ENCODE assay signal across 9 cellular contexts in the genomic region with DNA sequence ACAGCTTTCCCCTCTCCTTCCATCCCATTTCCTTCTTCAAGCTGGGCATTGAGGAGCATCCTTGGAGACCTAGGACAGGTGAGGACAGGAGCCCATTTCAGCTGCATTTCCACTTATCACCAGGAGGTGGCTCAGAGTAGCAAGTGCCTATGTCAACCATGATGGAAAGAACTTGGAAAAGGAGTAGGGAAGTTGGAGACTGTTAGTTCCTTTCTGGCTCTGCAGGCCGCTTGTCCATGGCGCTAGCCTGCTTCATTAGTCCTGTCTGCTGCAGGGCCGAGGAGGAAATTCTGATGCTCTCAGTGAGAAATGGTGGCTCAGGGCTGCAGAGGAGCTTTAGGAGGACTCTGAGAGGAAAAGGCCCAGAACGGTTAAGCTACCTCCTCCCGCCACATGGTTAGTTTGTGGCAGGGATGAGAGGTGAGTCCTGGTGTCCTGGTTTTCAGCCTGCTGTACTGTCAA. TPM values are rescaled to one million over a fixed set of nuclear protein-coding genes. Genes with fewer than 3 reads are reported as not detected.
A peak's percentile ranks its signal among the peaks of the same experiment; 100 is the strongest.
DNase-seq lines count a peak whose midpoint lies in the region; ATAC-seq, FAIRE-seq and TF ChIP-seq lines count a peak whose summit lies in the region.
"Had no signal": no experiment of that assay in that cellular context is flagged by ENCODE, and none has a peak within 500 bp of the region (broad histone marks: within the 10 kb centered on the region; RNA-seq: fewer than 3 reads in every experiment).

No MANE protein-coding gene starts in this region.

- DNase-seq in D721Med (ENCODE audit: insufficient read length, low spot score) (no peak), HuH-7.5 (ENCODE audit: low spot score) (peak; percentile 61), SK-N-SH (peak; percentile 60), K562 (ENCODE audit: extremely low read depth in 1 of 4, low spot score in 3 of 4) (peak; percentile 47 to 67 (median 53)), keratinocyte (ENCODE audit: low read depth, low spot score) (no peak), NCI-H187 (lab: John Stamatoyannopoulos, UW) (no peak)
- peak; percentile 25 to 38 for DNase-seq in stimulated activated CD4-positive, alpha-beta T cell treated with anti-CD3 and anti-CD28 coated beads, Interleukin-4, amount 100 ng/mL, for 48 hours (ENCODE audit: low read depth in 2 of 2)

- H3F3A ChIP-seq in SK-N-SH (replicated peaks; ENCODE audit: insufficient read depth) = no peaks in the 10 kb centered on the region

- H3K9ac ChIP-seq in SK-N-SH (no peak overlapping the region), K562 (ENCODE audit: insufficient read depth in 1 of 2, low read depth in 2 of 2, low read length in 2 of 2) (no peak overlapping the region), keratinocyte (ENCODE audit: control insufficient read depth, extremely low read depth, insufficient read depth, low read length) (no peak overlapping the region)

- dilution Hi-C loops in keratinocyte (cut with MboI; ENCODE audit: extremely low pct_ligation_motif_present, low sequenced_read_pairs) = loop anchor here (25.0 kb wide), 1 partner anchor 90 kb away; no protein-coding TSS in a partner anchor

- H3K9me3 ChIP-seq in SK-N-SH (no peaks in the 10 kb centered on the region), K562 (replicated peaks; ENCODE audit: control insufficient read depth, insufficient read depth, low read depth, low read length) (no peaks in the 10 kb centered on the region), keratinocyte (ENCODE audit: control insufficient read depth, low read depth, low read length) (no peaks in the 10 kb centered on the region)

- no TSS peak for BruUV-seq in K562 (replicated peaks; lab: Mats Ljungman, UMichigan)

- H4K20me1 ChIP-seq in SK-N-SH (ENCODE audit: insufficient read depth) = no peaks in the 10 kb centered on the region
- no peaks in the 10 kb centered on the region; the same call in 1 of the 2 replicates for H4K20me1 ChIP-seq in K562 (replicated peaks; ENCODE audit: control insufficient read depth, insufficient read depth, low read length)
- no peaks in the 10 kb centered on the region for H4K20me1 ChIP-seq in keratinocyte (ENCODE audit: control insufficient read depth, extremely low read depth, insufficient read depth, low read length)

- intact Hi-C loops in K562 (cut with micrococcal nuclease) = loop anchor here (1.0 kb wide), 1 partner anchor 23 kb away; no protein-coding TSS in a partner anchor

- in situ Hi-C loops in K562 (cut with MboI) = no loop called here

- peaks cover 22% of the 10 kb centered on the region for H3K27me3 ChIP-seq in SK-N-SH (ENCODE audit: insufficient read depth)
- peaks cover 6 to 31% of the 10 kb centered on the region in 2 experiments; a peak in 3 of 5 replicates for H3K27me3 ChIP-seq in K562 (ENCODE audit: control insufficient read depth in 2 of 2, insufficient read depth in 2 of 2, low read length in 2 of 2)
- H3K27me3 ChIP-seq in keratinocyte (ENCODE audit: control insufficient read depth, extremely low read depth, insufficient read depth, low read length) = no peaks in the 10 kb centered on the region

- no peaks in the 10 kb centered on the region for H3K79me2 ChIP-seq in SK-N-SH (ENCODE audit: insufficient read depth)
- H3K79me2 ChIP-seq in K562 (ENCODE audit: control insufficient read depth, insufficient read depth, low read length) = no peaks in the 10 kb centered on the region
- H3K79me2 ChIP-seq in keratinocyte (ENCODE audit: control insufficient read depth, insufficient read depth, low read length) = no peaks in the 10 kb centered on the region

- no peaks in the 10 kb centered on the region for H3K9me2 ChIP-seq in SK-N-SH

- ATAC-seq in K562 = peak; percentile 87
- ATAC-seq in GM19328 (IDR thresholded peaks at IDR 0.05; ENCODE audit: unreplicated experiment) = no peak

- WGBS in SK-N-SH (ENCODE audit: low lambda C conversion rate) = 38% methylated on average over 3 of the region's 5 CpGs
- WGBS in K562 (ENCODE audit: insufficient coverage, low coverage, missing lambda C conversion rate) = 9% methylated on average over 5 of the region's 5 CpGs

- H3K4me2 ChIP-seq in SK-N-SH (no peak overlapping the region), K562 (ENCODE audit: insufficient read depth, low read length) (no peak overlapping the region), keratinocyte (ENCODE audit: control insufficient read depth, extremely low read depth, insufficient read depth, low read depth, low read length) (no peak overlapping the region)

- FAIRE-seq in D721Med (lab: Jason Lieb, UNC) (no peak), K562 (lab: Jason Lieb, UNC) (peak; percentile 88), keratinocyte (lab: Jason Lieb, UNC) (peak; percentile 93)

- no peak for TF ChIP-seq EP300 in SK-N-SH (IDR thresholded peaks at IDR 0.05; ENCODE audit: borderline replicate concordance in 1 of 2, low read depth in 1 of 2, low read length in 1 of 2)
- TF ChIP-seq EP300 in K562 (IDR thresholded peaks at IDR 0.05; ENCODE audit: low read length) = no peak

- H3K9me1 ChIP-seq in K562 (ENCODE audit: control insufficient read depth, insufficient read depth, low read length) (no peaks in the 10 kb centered on the region), keratinocyte (ENCODE audit: control insufficient read depth, extremely low read depth, insufficient read depth, low read length) (no peaks in the 10 kb centered on the region)

- H3K27ac ChIP-seq in SK-N-SH (ENCODE audit: low read depth in 2 of 2, low read length in 1 of 2) = no peak overlapping the region
- H3K27ac ChIP-seq in K562 (ENCODE audit: extremely low read depth, low read depth, low read length) = no peak overlapping the region
- no peak overlapping the region for H3K27ac ChIP-seq in keratinocyte (ENCODE audit: control insufficient read depth, insufficient read depth, low read length)
- H3K27ac ChIP-seq: skin epidermis had no signal

- no peaks in the 10 kb centered on the region for H3K36me3 ChIP-seq in SK-N-SH (replicated peaks in 1 of 2; ENCODE audit: control insufficient read depth in 1 of 2, insufficient read depth in 2 of 2, low read length in 1 of 2)
- H3K36me3 ChIP-seq in K562 (ENCODE audit: control insufficient read depth, insufficient read depth, low read length) = no peaks in the 10 kb centered on the region
- no peaks in the 10 kb centered on the region for H3K36me3 ChIP-seq in keratinocyte (ENCODE audit: control insufficient read depth in 2 of 2, extremely low read depth in 1 of 2, insufficient read depth in 2 of 2, low read length in 2 of 2)

- no peak overlapping the region for H2AFZ ChIP-seq in SK-N-SH (ENCODE audit: low read depth)
- H2AFZ ChIP-seq in K562 (ENCODE audit: low read depth, low read length) = no peak overlapping the region
- H2AFZ ChIP-seq in keratinocyte (ENCODE audit: control insufficient read depth, low read length) = no peak overlapping the region

- TF ChIP-seq CTCF in D721Med (IDR thresholded peaks at IDR 0.05; ENCODE audit: insufficient read depth, missing control alignments) (peak; percentile 80), SK-N-SH (IDR thresholded peaks at IDR 0.05) (peak; percentile 81), K562 (IDR thresholded peaks at IDR 0.05 in 2 of 3, conservative IDR thresholded peaks at IDR 0.05 in 1 of 3; ENCODE audit: insufficient read depth in 2 of 3, low read depth in 1 of 3, low read length in 3 of 3) (peak; percentile 63 to 86 (median 81)), keratinocyte (optimal IDR thresholded peaks at IDR 0.05 in 1 of 3, IDR thresholded peaks at IDR 0.05 in 1 of 3, conservative IDR thresholded peaks at IDR 0.05 in 1 of 3; ENCODE audit: extremely low read depth in 1 of 3, insufficient read depth in 2 of 3, low read length in 3 of 3) (peak; percentile 88 to 95 (median 91))

- POLR2A ChIA-PET in SK-N-SH (lab: Yijun Ruan, JAX) = interaction anchor here (0.8 kb wide), 1 partner anchor 8 kb away, joined by 3 read pairs; no protein-coding TSS in a partner anchor
- POLR2A ChIA-PET in K562 (lab: Yijun Ruan, JAX) = interaction anchor here (0.6 to 1.6 kb wide), 5 partner anchors 21 to 1776 kb away, joined by 3 to 6 read pairs (median 3); no protein-coding TSS in a partner anchor

- TF ChIP-seq RAD21 in SK-N-SH (IDR thresholded peaks at IDR 0.05; ENCODE audit: low read length) (peak; percentile 73), K562 (CRISPR knock-in tag; conservative IDR thresholded peaks at IDR 0.05 in 1 of 2, IDR thresholded peaks at IDR 0.05 in 1 of 2) (peak; percentile 49 to 80; a peak in 3 of 4 replicates)

- H3K4me3 ChIP-seq in SK-N-SH (ENCODE audit: low read depth in 2 of 2, low read length in 1 of 2) = no peak overlapping the region
- no peak overlapping the region for H3K4me3 ChIP-seq in K562
- H3K4me3 ChIP-seq in keratinocyte (ENCODE audit: control insufficient read depth in 2 of 3, extremely low read depth in 1 of 3, insufficient read depth in 2 of 3, low read depth in 1 of 3, low read length in 3 of 3) = no peak overlapping the region
- H3K4me3 ChIP-seq: skin epidermis had no signal

- H3K4me1 ChIP-seq in SK-N-SH (ENCODE audit: control insufficient read depth in 1 of 2, insufficient read depth in 2 of 2, low read depth in 1 of 2, low read length in 1 of 2) = no peaks in the 10 kb centered on the region
- no peaks in the 10 kb centered on the region for H3K4me1 ChIP-seq in K562 (replicated peaks in 1 of 2; ENCODE audit: control insufficient read depth in 2 of 2, insufficient read depth in 2 of 2, low read length in 2 of 2)
- no peaks in the 10 kb centered on the region for H3K4me1 ChIP-seq in keratinocyte (ENCODE audit: control insufficient read depth, extremely low read depth, insufficient read depth, low read length)

- TF ChIP-seq POLR2A in K562 (conservative IDR thresholded peaks at IDR 0.05) = no peak

- CTCF ChIA-PET in SK-N-SH (lab: Yijun Ruan, JAX) (interaction anchor here (0.6 to 15.1 kb wide), 39 partner anchors 8 to 393 kb away, joined by 3 to 418 read pairs (median 4); a partner anchor contains a TSS), K562 (lab: Yijun Ruan, JAX; ENCODE audit: low intra/inter-chr PET ratio) (interaction anchor here (0.6 to 3.2 kb wide), 3 partner anchors 23 to 439 kb away, joined by 3 to 36 read pairs (median 7); no protein-coding TSS in a partner anchor)

RNA-seq across cellular contexts. Expression of a gene that starts 7.0 kb away (rescaled TPM):
- 60.1 and 86.2 TPM in 2 replicates for polyA plus RNA-seq in SK-N-SH (2012; rRNA removed)
- 45.2 and 67.1 TPM in 2 replicates for polyA plus RNA-seq in SK-N-SH (2012; cell fraction: cytosol; rRNA removed)
- polyA plus RNA-seq in SK-N-SH (2012; cell fraction: nucleus; rRNA removed) = 81.1 and 82.1 TPM in 2 replicates
- total RNA-seq in K562 (2011; cell fraction: chromatin; rRNA removed; ENCODE audit: low replicate concordance) = 6.8 and 14.8 TPM in 2 replicates
- 10.3 and 17.2 TPM in 2 replicates for total RNA-seq in K562 (2011; cell fraction: nucleolus; rRNA removed)
- total RNA-seq in K562 (2011; cell fraction: nucleoplasm; rRNA removed) = 10.2 and 18.6 TPM in 2 replicates
- 1.2 and 2.4 TPM in 2 replicates for total RNA-seq in K562 (2014; rRNA removed)
- total RNA-seq in K562 (2014; rRNA removed; fragmentation: Illumina TruSeq; extraction: Trizol) = 0.83 and 0.95 TPM in 2 replicates
- 1.7 and 2.4 TPM in 2 replicates for total RNA-seq in K562 (2015; rRNA removed; fragmentation: Illumina TruSeq; extraction: Trizol)
- 3.6 and 5.1 TPM in 2 replicates for total RNA-seq in K562 (2021)
- 2.3 and 7.3 TPM in 2 replicates for polyA plus RNA-seq in K562 (2011; rRNA removed)
- 3.6 and 4.3 TPM in 2 replicates for polyA plus RNA-seq in K562 (2011; cell fraction: cytosol; rRNA removed)
- polyA plus RNA-seq in K562 (2011; cell fraction: nucleus; rRNA removed) = 9.5 and 13.6 TPM in 2 replicates
- 4.8 and 11.7 TPM in 2 replicates for polyA plus RNA-seq in K562 (2012)
- polyA plus RNA-seq in K562 (2014; fragmentation: Illumina TruSeq; extraction: Trizol) = 3.1 and 4.9 TPM in 2 replicates
- under 1 TPM; 0.11 to 0.29 TPM for polyA plus RNA-seq in K562 (2014; fragmentation: Nextera tagmentation; extraction: Ambion mirVana)
- polyA plus RNA-seq in K562 (2014; rRNA removed) = 2.1 and 2.3 TPM in 2 replicates
- polyA minus RNA-seq in K562 (2011; rRNA and poly(A)+ RNA removed) = 1.5 and 3.7 TPM in 2 replicates
- polyA minus RNA-seq in K562 (2011; cell fraction: cytosol; rRNA and poly(A)+ RNA removed) = 4.5 and 7.6 TPM in 2 replicates
- polyA minus RNA-seq in K562 (2011; cell fraction: nucleus; rRNA and poly(A)+ RNA removed) = 2.4 and 3.2 TPM in 2 replicates
- 48.9 to 135 TPM (median 62.9 TPM) in 3 replicates for polyA plus RNA-seq in keratinocyte
- polyA plus RNA-seq in keratinocyte (2011; ENCODE audit: low read depth) = 77.5 TPM
- polyA plus RNA-seq in keratinocyte (2011; cell fraction: cytosol; rRNA removed) = 53.7 and 79.5 TPM in 2 replicates
- 168 and 214 TPM in 2 replicates for polyA plus RNA-seq in keratinocyte (2011; cell fraction: nucleus; rRNA removed)
- 49.3 and 162 TPM in 2 replicates for polyA plus RNA-seq in keratinocyte (2012; ENCODE audit: low replicate concordance)
- polyA minus RNA-seq in keratinocyte = 74.5 to 299 TPM (median 92.7 TPM) in 3 replicates
- 124 TPM for polyA minus RNA-seq in keratinocyte (2011; cell fraction: cytosol; rRNA and poly(A)+ RNA removed)
- 144 and 149 TPM in 2 replicates for polyA minus RNA-seq in keratinocyte (2011; cell fraction: nucleus; rRNA and poly(A)+ RNA removed)

RNA-seq across cellular contexts. Expression of a gene that starts 44.0 kb away (rescaled TPM):
- polyA plus RNA-seq in SK-N-SH (2012; rRNA removed) (177 and 183 TPM in 2 replicates), K562 (2011; rRNA removed) (21.7 and 34.0 TPM in 2 replicates), K562 (2014; fragmentation: Illumina TruSeq; extraction: Trizol) (47.7 and 48.5 TPM in 2 replicates), K562 (2014; fragmentation: Nextera tagmentation; extraction: Ambion mirVana) (10 to 100 TPM in 1 of 2 experiments, 1 to 10 TPM in 1; 9.6 to 10.1 TPM), K562 (2014; rRNA removed) (17.5 and 23.6 TPM in 2 replicates), keratinocyte (137 to 282 TPM (median 223 TPM) in 3 replicates)
- polyA plus RNA-seq in SK-N-SH (2012; cell fraction: cytosol; rRNA removed) = 147 and 202 TPM in 2 replicates
- polyA plus RNA-seq in SK-N-SH (2012; cell fraction: nucleus; rRNA removed) = 93.4 and 161 TPM in 2 replicates
- total RNA-seq in K562 (2011; cell fraction: chromatin; rRNA removed; ENCODE audit: low replicate concordance) = 75.1 and 77.9 TPM in 2 replicates
- total RNA-seq in K562 (2011; cell fraction: nucleolus; rRNA removed) = 51.0 and 53.4 TPM in 2 replicates
- 69.2 and 77.4 TPM in 2 replicates for total RNA-seq in K562 (2011; cell fraction: nucleoplasm; rRNA removed)
- total RNA-seq in K562 (2014; rRNA removed) (19.1 and 19.2 TPM in 2 replicates), K562 (2014; rRNA removed; fragmentation: Illumina TruSeq; extraction: Trizol) (23.2 and 25.5 TPM in 2 replicates), K562 (2015; rRNA removed; fragmentation: Illumina TruSeq; extraction: Trizol) (37.3 and 41.0 TPM in 2 replicates), K562 (2021) (21.2 and 21.6 TPM in 2 replicates)
- polyA plus RNA-seq in K562 (2011; cell fraction: cytosol; rRNA removed) = 12.4 and 16.3 TPM in 2 replicates
- 46.3 and 54.5 TPM in 2 replicates for polyA plus RNA-seq in K562 (2011; cell fraction: nucleus; rRNA removed)
- polyA plus RNA-seq in K562 (2012) = 26.6 and 42.1 TPM in 2 replicates
- 26.9 and 28.7 TPM in 2 replicates for polyA minus RNA-seq in K562 (2011; rRNA and poly(A)+ RNA removed)
- polyA minus RNA-seq in K562 (2011; cell fraction: cytosol; rRNA and poly(A)+ RNA removed) = 11.0 and 11.5 TPM in 2 replicates
- 23.7 and 38.7 TPM in 2 replicates for polyA minus RNA-seq in K562 (2011; cell fraction: nucleus; rRNA and poly(A)+ RNA removed)
- 212 TPM for polyA plus RNA-seq in keratinocyte (2011; ENCODE audit: low read depth)
- polyA plus RNA-seq in keratinocyte (2011; cell fraction: cytosol; rRNA removed) = 117 and 166 TPM in 2 replicates
- polyA plus RNA-seq in keratinocyte (2011; cell fraction: nucleus; rRNA removed) = 442 and 516 TPM in 2 replicates
- polyA plus RNA-seq in keratinocyte (2012; ENCODE audit: low replicate concordance) = 86.1 and 170 TPM in 2 replicates
- polyA minus RNA-seq in keratinocyte = 98.3 to 190 TPM (median 181 TPM) in 3 replicates
- polyA minus RNA-seq in keratinocyte (2011; cell fraction: cytosol; rRNA and poly(A)+ RNA removed) = 73.1 TPM
- polyA minus RNA-seq in keratinocyte (2011; cell fraction: nucleus; rRNA and poly(A)+ RNA removed) = 140 and 258 TPM in 2 replicates

Comparison
In these comparisons a context has a peak if more than half of its experiments do, and no peak if none do; other contexts are left out.
1. DNase-seq: peak in HuH-7.5 (single experiment), SK-N-SH (single experiment), K562 (4 of 4) and stimulated activated CD4-positive, alpha-beta T cell treated with anti-CD3 and anti-CD28 coated beads, Interleukin-4, amount 100 ng/mL, for 48 hours (2 of 2); none in D721Med (single experiment), keratinocyte (single experiment) and NCI-H187 (0 of 2).
2. Peak in every context shown above with its lines, with median percentiles within 50 percentile points of each other: CTCF ChIP-seq.